ENCODE assay signal across 23 cellular contexts in genomic region chr1:203937678-203938330, GRCh38.
DNase-seq lines count a peak whose midpoint lies in the region; ATAC-seq and TF ChIP-seq lines count a peak whose summit lies in the region.
"Had no signal": no experiment of that assay in that cellular context is flagged by ENCODE, and none has a peak within 500 bp of the region (broad histone marks: within the 10 kb centered on the region; RNA-seq: fewer than 3 reads in every experiment).

No MANE protein-coding gene starts in this region.

- peaks cover 79% of the 10 kb centered on the region for H3K27me3 Mint-ChIP-seq in Calu3 (ENCODE audit: unreplicated experiment)

- intact Hi-C loops in Calu3 (cut with micrococcal nuclease; ENCODE audit: unreplicated experiment), result no loop called here

- H3K9ac ChIP-seq in DND-41 (ENCODE audit: low read depth, low read length), result no peak overlapping the region
- H3K9ac ChIP-seq: BLaER1 treated with 17β-estradiol and CSF1 and Interleukin-3, amounts not matched to agents 10 nM and 100 nM had no signal

- ATAC-seq in DND-41 (ENCODE audit: insufficient read depth, low read depth), result peak; percentile 50; the same call in 1 of the 3 replicates
- ATAC-seq in GM19328 (IDR thresholded peaks at IDR 0.05; ENCODE audit: unreplicated experiment), result no peak
- ATAC-seq: activated T-cell treated with anti-CD3 and anti-CD28 coated beads, Interleukin-2, amount 50 U/mL, for 72 hours; body of pancreas; HCT116; naive thymus-derived CD8-positive, alpha-beta T cell; SK-N-SH treated with all-trans-retinoic acid at 6 μM for 48 hours had no signal

- no peak overlapping the region for H3K4me3 Mint-ChIP-seq in Calu3 (ENCODE audit: low read depth, unreplicated experiment)
- H3K4me3 Mint-ChIP-seq: activated T-cell treated with anti-CD3 and anti-CD28 coated beads, Interleukin-2, amount 50 U/mL, for 72 hours; mesothelial cell of epicardium; naive thymus-derived CD8-positive, alpha-beta T cell had no signal

- TF ChIP-seq CTCF in DND-41 (IDR thresholded peaks at IDR 0.05; ENCODE audit: borderline replicate concordance, extremely low read depth, low read length, poor library complexity, severe bottlenecking) (no peak), HL-60 (IDR thresholded peaks at IDR 0.05; ENCODE audit: insufficient read depth, low read length) (no peak), NB4 (IDR thresholded peaks at IDR 0.05; ENCODE audit: low read depth, low read length) (no peak), Calu3 (IDR thresholded peaks at IDR 0.05; ENCODE audit: unreplicated experiment) (no peak)

- CTCF ChIA-PET in Calu3 (lab: Charles Lee), result no interaction called here

- no peaks in the 10 kb centered on the region for H3K9me3 ChIP-seq in DND-41 (ENCODE audit: insufficient read depth, low read length, severe bottlenecking)
- H3K9me3 ChIP-seq: adrenal gland; BLaER1 treated with 17β-estradiol and CSF1 and Interleukin-3, amounts not matched to agents 10 nM and 100 nM; body of pancreas; testis had no signal

- no peak overlapping the region for H2AFZ ChIP-seq in DND-41 (ENCODE audit: low read depth, low read length)

- no peaks in the 10 kb centered on the region for H3K4me1 Mint-ChIP-seq in Calu3 (ENCODE audit: low read depth, unreplicated experiment)
- H3K4me1 Mint-ChIP-seq: mesothelial cell of epicardium had no signal

- DNase-seq in DND-41, result no peak
- DNase-seq in HL-60 (ENCODE audit: low read depth in 1 of 2, low spot score in 1 of 2), result peak; percentile 20 to 29
- peak; percentile 19 for DNase-seq in NB4 (ENCODE audit: low read depth)
- peak; percentile 31 for DNase-seq in SW480 (ENCODE audit: low spot score)
- no peak for DNase-seq in caudate nucleus (lab: John Stamatoyannopoulos, UW)
- no peak for DNase-seq in Calu3
- no peak for DNase-seq in stimulated activated CD4-positive, alpha-beta T cell treated with anti-CD3 and anti-CD28 coated beads, Interleukin-1b, Interleukin-23, amount 100 ng/mL, for 48 hours
- DNase-seq: activated CD4-positive, alpha-beta T cell treated with anti-CD3 and anti-CD28 coated beads for 48 hours; activated naive CD4-positive, alpha-beta T cell treated with Interleukin-2 at 50 U/mL for 16 hours; activated T-cell treated with anti-CD3 and anti-CD28 coated beads, Interleukin-2, amount 50 U/mL, for 72 hours; adrenal gland; body of pancreas; cerebellar nuclear complex; dorsolateral prefrontal cortex; naive thymus-derived CD8-positive, alpha-beta T cell; NCI-H1436; stimulated activated naive CD4-positive, alpha-beta T cell treated with Interleukin-2 at 50 U/mL for 16 hours; testis had no signal

- H3K9me3 Mint-ChIP-seq in Calu3 (ENCODE audit: low read depth, unreplicated experiment), result no peaks in the 10 kb centered on the region
- H3K9me3 Mint-ChIP-seq: activated T-cell treated with anti-CD3 and anti-CD28 coated beads, Interleukin-2, amount 50 U/mL, for 72 hours; mesothelial cell of epicardium; naive thymus-derived CD8-positive, alpha-beta T cell had no signal

- no peaks in the 10 kb centered on the region for H4K20me1 ChIP-seq in DND-41 (ENCODE audit: insufficient read depth, low read length)
- H4K20me1 ChIP-seq: BLaER1 treated with 17β-estradiol and CSF1 and Interleukin-3, amounts not matched to agents 10 nM and 100 nM had no signal

- H3K27me3 ChIP-seq in DND-41 (ENCODE audit: insufficient read depth, low read length, poor library complexity), result no peaks in the 10 kb centered on the region
- H3K27me3 ChIP-seq in HL-60 (ENCODE audit: insufficient read depth, poor library complexity, severe bottlenecking), result no peaks in the 10 kb centered on the region
- H3K27me3 ChIP-seq: adrenal gland; BLaER1 treated with 17β-estradiol and CSF1 and Interleukin-3, amounts not matched to agents 10 nM and 100 nM; body of pancreas; testis had no signal

- H3K27ac Mint-ChIP-seq in Calu3 (ENCODE audit: unreplicated experiment), result no peak overlapping the region
- H3K27ac Mint-ChIP-seq: activated T-cell treated with anti-CD3 and anti-CD28 coated beads, Interleukin-2, amount 50 U/mL, for 72 hours; mesothelial cell of epicardium had no signal

- BruUV-seq in Calu3 (replicated peaks; lab: Mats Ljungman, UMichigan), result no TSS peak

- H3K36me3 ChIP-seq in DND-41 (ENCODE audit: insufficient read depth, low read length), result no peaks in the 10 kb centered on the region
- H3K36me3 ChIP-seq: adrenal gland; BLaER1 treated with 17β-estradiol and CSF1 and Interleukin-3, amounts not matched to agents 10 nM and 100 nM had no signal

- TF ChIP-seq POLR2A in NB4 (IDR thresholded peaks at IDR 0.05; ENCODE audit: extremely low read depth, insufficient read length), result no peak

- H3K27ac ChIP-seq in DND-41 (ENCODE audit: low read length), result no peak overlapping the region
- no peak overlapping the region for H3K27ac ChIP-seq in HL-60 (replicated peaks)
- H3K27ac ChIP-seq in caudate nucleus (ENCODE audit: low read depth, low read length), result no peak overlapping the region
- H3K27ac ChIP-seq: adrenal gland; BLaER1 treated with 17β-estradiol and CSF1 and Interleukin-3, amounts not matched to agents 10 nM and 100 nM; body of pancreas; dorsolateral prefrontal cortex; testis had no signal

- H3K4me2 ChIP-seq in DND-41 (ENCODE audit: insufficient read depth, low read length), result no peak overlapping the region

- no peak overlapping the region for H3K4me3 ChIP-seq in DND-41 (ENCODE audit: low read depth in 1 of 2, low read length in 2 of 2)
- H3K4me3 ChIP-seq in HL-60 (replicated peaks; ENCODE audit: insufficient read depth, low read length), result no peak overlapping the region
- no peak overlapping the region for H3K4me3 ChIP-seq in NB4 (ENCODE audit: low read depth, low read length)
- H3K4me3 ChIP-seq: adrenal gland; BLaER1 treated with 17β-estradiol and CSF1 and Interleukin-3, amounts not matched to agents 10 nM and 100 nM; body of pancreas; dorsolateral prefrontal cortex; testis had no signal

- no peaks in the 10 kb centered on the region for H3K36me3 Mint-ChIP-seq in Calu3 (ENCODE audit: insufficient read depth, unreplicated experiment)
- H3K36me3 Mint-ChIP-seq: mesothelial cell of epicardium; naive thymus-derived CD8-positive, alpha-beta T cell had no signal

- H3K79me2 ChIP-seq in DND-41 (ENCODE audit: insufficient read depth, low read length), result no peaks in the 10 kb centered on the region

- H3K4me1 ChIP-seq in DND-41 (ENCODE audit: insufficient read depth, low read length), result no peaks in the 10 kb centered on the region
- H3K4me1 ChIP-seq: adrenal gland, body of pancreas, testis had no signal

Comparison
In these comparisons a context has a peak if more than half of its experiments do, and no peak if none do; other contexts are left out.
1. DNase-seq: peak in HL-60 (2 of 2), NB4 (single experiment) and SW480 (single experiment); none in DND-41 (single experiment), caudate nucleus (0 of 61), Calu3 (single experiment) and stimulated activated CD4-positive, alpha-beta T cell treated with anti-CD3 and anti-CD28 coated beads, Interleukin-1b, Interleukin-23, amount 100 ng/mL, for 48 hours (single experiment).